11 cellular contexts compared by ENCODE assay signal in the genomic region with DNA sequence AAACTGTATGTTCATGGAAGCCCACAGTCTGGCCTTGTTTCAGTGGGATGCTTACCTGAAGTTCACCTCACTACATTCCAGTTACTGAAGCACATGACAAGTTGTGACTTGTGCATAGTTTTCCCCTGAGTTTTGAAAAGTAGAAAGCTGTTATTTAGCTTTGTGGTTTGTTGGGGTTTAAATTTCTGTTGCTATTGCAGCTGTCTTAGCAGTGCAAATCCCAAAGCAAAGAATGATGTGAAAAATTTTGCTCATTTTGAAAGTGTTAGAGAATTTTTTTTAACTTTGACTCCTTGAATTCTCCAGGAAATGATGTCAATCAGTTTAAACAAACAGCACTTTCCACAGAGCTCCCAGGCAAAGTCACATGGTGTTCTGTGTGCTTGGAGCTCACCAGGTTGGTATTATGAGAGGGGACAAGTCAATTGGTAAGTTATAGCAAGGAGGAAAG.
DNase-seq lines count a peak whose midpoint lies in the region; ATAC-seq and TF ChIP-seq lines count a peak whose summit lies in the region.
"Had no signal": no experiment of that assay in that cellular context is flagged by ENCODE, and none has a peak within 500 bp of the region (broad histone marks: within the 10 kb centered on the region; RNA-seq: fewer than 3 reads in every experiment).

No MANE protein-coding gene starts in this region.

- DNase-seq in DMS53 treated with DMSO at 0.1 percent for 48 hours (lab: John Stamatoyannopoulos, UW; ENCODE audit: unreplicated experiment) = peak; percentile 7
- no peak for DNase-seq in endothelial cell (ENCODE audit: low spot score)
- peak in 1 of 9 donors; percentile 13 for DNase-seq in naive thymus-derived CD4-positive, alpha-beta T cell
- no peak for DNase-seq in cortex of kidney (lab: John Stamatoyannopoulos, UW)
- no peak for DNase-seq in NCI-H774 (lab: John Stamatoyannopoulos, UW)
- DNase-seq: activated gamma-delta T cell treated with Interleukin-2 at 50 U/mL for 16 hours, DMS79 treated with DMSO at 0.1 percent for 48 hours had no signal

- peak overlapping the region; percentile 89 for H3K27ac Mint-ChIP-seq in endothelial cell (ENCODE audit: unreplicated experiment)
- H3K27ac Mint-ChIP-seq in naive thymus-derived CD4-positive, alpha-beta T cell = peak overlapping the region in 8 of 9 donors; percentile 57 to 87 (median 76)
- H3K27ac Mint-ChIP-seq: T-helper 2 cell treated with Interferon-gamma antibody and Interleukin-4, amounts not matched to agents 5 μg/mL and 100 μg/mL, for 36 hours had no signal

- peak overlapping the region; percentile 15 for H3K4me2 ChIP-seq in Loucy (ENCODE audit: low read depth, low read length, poor library complexity, severe bottlenecking)

- H3K9me3 ChIP-seq in Loucy (ENCODE audit: insufficient read depth, low read depth, low read length) = peaks cover 3% of the 10 kb centered on the region; the same call in 1 of the 2 replicates
- H3K9me3 ChIP-seq in naive thymus-derived CD4-positive, alpha-beta T cell (ENCODE audit: control insufficient read depth in 2 of 3, low read length in 3 of 3) = peaks cover 0 to 13% (median 0%) of the 10 kb centered on the region in 3 experiments

- no peaks in the 10 kb centered on the region for H3K27me3 ChIP-seq in Loucy (ENCODE audit: insufficient read depth, low read length, poor library complexity, severe bottlenecking)
- no peaks in the 10 kb centered on the region for H3K27me3 ChIP-seq in naive thymus-derived CD4-positive, alpha-beta T cell (ENCODE audit: control insufficient read depth in 2 of 2, insufficient read depth in 2 of 2, low read length in 2 of 2)

- H3K4me3 ChIP-seq in Loucy (ENCODE audit: low read length, poor library complexity, severe bottlenecking) = no peak overlapping the region
- no peak overlapping the region for H3K4me3 ChIP-seq in naive thymus-derived CD4-positive, alpha-beta T cell (ENCODE audit: low read length)

- no peak overlapping the region for H3K4me3 Mint-ChIP-seq in endothelial cell (ENCODE audit: unreplicated experiment)
- H3K4me3 Mint-ChIP-seq in naive thymus-derived CD4-positive, alpha-beta T cell = peak overlapping the region in 6 of 10 donors; percentile 59 to 80 (median 66)
- H3K4me3 Mint-ChIP-seq: T-helper 2 cell treated with Interferon-gamma antibody and Interleukin-4, amounts not matched to agents 5 μg/mL and 100 μg/mL, for 36 hours had no signal

- intact Hi-C loops in naive thymus-derived CD4-positive, alpha-beta T cell (cut with micrococcal nuclease) = no loop called here

- no peak overlapping the region for H3K27ac ChIP-seq in naive thymus-derived CD4-positive, alpha-beta T cell (ENCODE audit: low read depth, low read length)

- H3K79me2 ChIP-seq in Loucy (ENCODE audit: insufficient read depth, low read length) = no peaks in the 10 kb centered on the region

- no peaks in the 10 kb centered on the region for H3K27me3 Mint-ChIP-seq in endothelial cell (ENCODE audit: unreplicated experiment)
- H3K27me3 Mint-ChIP-seq in naive thymus-derived CD4-positive, alpha-beta T cell = no peaks in the 10 kb centered on the region

- H3K9ac ChIP-seq in Loucy (ENCODE audit: low read depth, low read length, poor library complexity, severe bottlenecking) = peak overlapping the region; percentile 37

- no peaks in the 10 kb centered on the region for H3F3A ChIP-seq in Loucy (ENCODE audit: low read depth)

- no peaks in the 10 kb centered on the region for H4K20me1 ChIP-seq in Loucy (ENCODE audit: insufficient read depth, low read length, poor library complexity, severe bottlenecking)

- peaks cover 13% of the 10 kb centered on the region for H3K9me3 Mint-ChIP-seq in endothelial cell (ENCODE audit: unreplicated experiment)
- peaks cover 4 to 23% (median 14%) of the 10 kb centered on the region in 11 donors for H3K9me3 Mint-ChIP-seq in naive thymus-derived CD4-positive, alpha-beta T cell

- peaks cover 12% of the 10 kb centered on the region for H3K36me3 Mint-ChIP-seq in endothelial cell (ENCODE audit: low read depth, unreplicated experiment)
- peaks cover 4 to 12% (median 9%) of the 10 kb centered on the region in 5 donors for H3K36me3 Mint-ChIP-seq in naive thymus-derived CD4-positive, alpha-beta T cell

- H3K9me2 ChIP-seq in Loucy (replicated peaks; ENCODE audit: low read depth, low read length) = no peaks in the 10 kb centered on the region

- no peaks in the 10 kb centered on the region for H3K36me3 ChIP-seq in Loucy (ENCODE audit: insufficient read depth, low read length)
- no peaks in the 10 kb centered on the region for H3K36me3 ChIP-seq in naive thymus-derived CD4-positive, alpha-beta T cell (ENCODE audit: control insufficient read depth in 2 of 3, insufficient read depth in 3 of 3, low read length in 3 of 3)

- TF ChIP-seq CTCF in Loucy (conservative IDR thresholded peaks at IDR 0.05; ENCODE audit: low read length) (no peak), endothelial cell (IDR thresholded peaks at IDR 0.05; ENCODE audit: unreplicated experiment) (no peak)

- peak overlapping the region; percentile 6; the same call in 1 of the 2 replicates for H2AFZ ChIP-seq in Loucy (ENCODE audit: low read length)

- ATAC-seq in naive thymus-derived CD4-positive, alpha-beta T cell = no peak
- no peak for ATAC-seq in GM18520 (IDR thresholded peaks at IDR 0.05; ENCODE audit: unreplicated experiment)
- ATAC-seq in HG03045 (IDR thresholded peaks at IDR 0.05; ENCODE audit: unreplicated experiment) = no peak

- peaks cover 45% of the 10 kb centered on the region for H3K4me1 Mint-ChIP-seq in endothelial cell (ENCODE audit: unreplicated experiment)
- H3K4me1 Mint-ChIP-seq in naive thymus-derived CD4-positive, alpha-beta T cell = peaks cover 16 to 71% (median 61%) of the 10 kb centered on the region in 7 donors

- POLR2A ChIA-PET in naive thymus-derived CD4-positive, alpha-beta T cell (lab: Charles Lee) = interaction anchor here (0.7 to 1.4 kb wide), 2 partner anchors 286 to 431 kb away, joined by 3 read pairs; no protein-coding TSS in a partner anchor

- peaks cover 23% of the 10 kb centered on the region for H3K4me1 ChIP-seq in Loucy (ENCODE audit: insufficient read depth, low read length, poor library complexity, severe bottlenecking)
- peaks cover 0 to 50% of the 10 kb centered on the region in 2 donors for H3K4me1 ChIP-seq in naive thymus-derived CD4-positive, alpha-beta T cell (ENCODE audit: control insufficient read depth in 2 of 2, insufficient read depth in 2 of 2, low read length in 2 of 2)

- CTCF ChIA-PET in naive thymus-derived CD4-positive, alpha-beta T cell (lab: Charles Lee) = no interaction called here
